In the genomic region with DNA sequence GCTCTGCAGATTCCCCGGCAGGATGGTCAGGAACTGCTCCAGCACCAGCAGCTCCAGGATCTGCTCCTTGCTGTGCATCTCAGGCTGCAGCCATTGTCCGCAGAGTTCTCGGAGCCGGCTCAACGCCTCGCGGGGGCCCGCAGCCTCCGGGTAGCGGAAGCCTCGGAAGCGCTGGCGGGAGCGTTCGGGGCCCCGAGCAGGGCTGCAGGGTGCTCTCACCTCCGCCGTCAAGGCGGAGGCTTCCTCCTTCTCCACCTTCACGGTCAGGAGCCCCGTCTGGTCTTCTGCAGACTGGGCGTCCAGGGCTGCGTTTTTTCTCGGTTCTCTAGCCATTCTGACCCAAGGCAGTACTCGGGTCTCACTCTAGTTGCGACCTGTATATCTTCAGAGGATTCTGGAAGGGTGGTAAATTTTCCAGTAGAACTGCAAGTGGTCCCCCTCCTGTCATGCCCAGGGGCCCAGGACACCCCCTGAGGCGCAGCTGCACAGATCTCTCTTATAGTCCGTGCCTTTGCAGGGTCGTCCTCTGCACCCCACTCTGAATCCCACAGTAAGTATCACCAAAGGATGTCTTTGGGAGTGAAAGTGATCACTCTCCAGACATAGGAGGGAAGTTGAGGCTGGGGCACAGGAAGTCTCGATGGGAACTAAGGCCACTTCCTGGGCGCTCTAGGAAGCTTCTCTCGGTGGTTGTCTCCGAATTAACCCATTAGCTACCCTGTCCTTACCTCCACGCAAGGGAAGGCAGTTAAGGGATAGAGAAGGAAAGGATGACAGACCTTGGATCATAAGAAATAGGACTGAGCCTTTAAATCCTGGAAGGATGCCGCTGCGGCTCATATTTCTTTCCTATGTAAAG, we compare ENCODE assay signal across 1 cellular context.
A peak's percentile ranks its signal among the peaks of the same experiment; 100 is the strongest.
TF ChIP-seq lines count a peak whose summit lies in the region.

TSS of gene ZKSCAN4 (minus strand) at position 622 of the 859 bp plus-strand sequence. CDS start at position 333, 289 bp downstream.

TF ChIP-seq in K562, 482 proteins besides CTCF, POLR2A, EP300 and RAD21 (continued from another document and continues in another):
- TF ChIP-seq HMGN3 (IDR thresholded peaks at IDR 0.05; ENCODE audit: borderline replicate concordance, extremely low read depth, insufficient read length, low read depth, low read length) (peak; percentile 46), CBFA2T3 (IDR thresholded peaks at IDR 0.05) (no peak), CBX8 (IDR thresholded peaks at IDR 0.05; ENCODE audit: borderline replicate concordance, extremely low read depth, low read depth, low read length, poor library complexity, severe bottlenecking) (no peak), KLF6 (CRISPR knock-in tag; IDR thresholded peaks at IDR 0.05; ENCODE audit: borderline replicate concordance) (peak; percentile 66; the same call in 1 of the 2 replicates), SIX5 (IDR thresholded peaks at IDR 0.05; ENCODE audit: borderline replicate concordance in 1 of 2, insufficient read depth in 1 of 2, low read depth in 1 of 2, low read length in 2 of 2) (peak; percentile 30 to 50; a peak in 2 of 4 replicates), CHD2 (IDR thresholded peaks at IDR 0.05; ENCODE audit: low read depth, low read length) (peak; percentile 41; the same call in 1 of the 2 replicates), MBD2 (IDR thresholded peaks at IDR 0.05; ENCODE audit: borderline replicate concordance, low read depth) (0 out of 2 replicates have a peak, but pooled peaks have one; percentile 23), ESRRB (CRISPR knock-in tag; IDR thresholded peaks at IDR 0.05; ENCODE audit: borderline replicate concordance) (no peak), ZNF23 (CRISPR knock-in tag; IDR thresholded peaks at IDR 0.05) (0 out of 2 replicates have a peak, but pooled peaks have one; percentile 4), BCLAF1 (IDR thresholded peaks at IDR 0.05; ENCODE audit: borderline replicate concordance in 1 of 2, control insufficient read depth in 1 of 2, low read depth in 2 of 2, low read length in 1 of 2) (peak in 1 of 2 experiments; percentile 95; a peak in 2 of 4 replicates), MNT (conservative IDR thresholded peaks at IDR 0.05) (peak in 1 of 2 experiments; percentile 73; a peak in 3 of 4 replicates), PHF8 (IDR thresholded peaks at IDR 0.05; ENCODE audit: borderline replicate concordance, low read length) (peak; percentile 72; the same call in 1 of the 2 replicates), PML (IDR thresholded peaks at IDR 0.05; ENCODE audit: low read length) (peak; percentile 65), DMBX1 (CRISPR knock-in tag; IDR thresholded peaks at IDR 0.05; ENCODE audit: borderline replicate concordance) (peak; percentile 65; the same call in 1 of the 2 replicates), POLR3A (IDR thresholded peaks at IDR 0.05; ENCODE audit: borderline replicate concordance, extremely low read depth, insufficient read depth, insufficient read length) (no peak), RAD51 (IDR thresholded peaks at IDR 0.05; ENCODE audit: borderline replicate concordance, low read depth) (no peak), HES1 (IDR thresholded peaks at IDR 0.05; ENCODE audit: low read depth) (no peak; the same call in 1 of the 2 replicates), ZNF707 (CRISPR knock-in tag; conservative IDR thresholded peaks at IDR 0.05) (peak; percentile 41; the same call in 1 of the 2 replicates), RBM17 (IDR thresholded peaks at IDR 0.05; ENCODE audit: borderline replicate concordance, low read depth, low read length) (no peak), RBFOX2 (IDR thresholded peaks at IDR 0.05; ENCODE audit: low read depth, low read length) (no peak), CCNT2 (IDR thresholded peaks at IDR 0.05; ENCODE audit: borderline replicate concordance, extremely low read depth, insufficient read length, low read depth, low read length) (peak; percentile 32), RBBP5 (IDR thresholded peaks at IDR 0.05; ENCODE audit: borderline replicate concordance, insufficient read depth, low read length, poor library complexity, severe bottlenecking) (peak; percentile 45), NONO (IDR thresholded peaks at IDR 0.05; ENCODE audit: low read depth in 2 of 2, low read length in 1 of 2) (no peak; a peak in 1 of 4 replicates), PHB2 (IDR thresholded peaks at IDR 0.05; ENCODE audit: low read depth) (no peak), TAF15 (IDR thresholded peaks at IDR 0.05; ENCODE audit: low read depth, low read length) (no peak), SUPT5H (IDR thresholded peaks at IDR 0.05) (peak; percentile 67), NFXL1 (CRISPR knock-in tag; IDR thresholded peaks at IDR 0.05) (no peak), ATF1 (CRISPR knock-in tag; IDR thresholded peaks at IDR 0.05) (no peak), ATF1 (tag; IDR thresholded peaks at IDR 0.05) (peak; percentile 63; the same call in 1 of the 2 replicates), NFE2 (IDR thresholded peaks at IDR 0.05; ENCODE audit: low read depth) (no peak), TAF9B (IDR thresholded peaks at IDR 0.05; ENCODE audit: partially characterized antibody) (peak; percentile 83), MCM3 (IDR thresholded peaks at IDR 0.05) (no peak), ZBED1 (IDR thresholded peaks at IDR 0.05) (no peak), ZNF324 (CRISPR knock-in tag; IDR thresholded peaks at IDR 0.05) (no peak)
- TF ChIP-seq, protein P1, sequence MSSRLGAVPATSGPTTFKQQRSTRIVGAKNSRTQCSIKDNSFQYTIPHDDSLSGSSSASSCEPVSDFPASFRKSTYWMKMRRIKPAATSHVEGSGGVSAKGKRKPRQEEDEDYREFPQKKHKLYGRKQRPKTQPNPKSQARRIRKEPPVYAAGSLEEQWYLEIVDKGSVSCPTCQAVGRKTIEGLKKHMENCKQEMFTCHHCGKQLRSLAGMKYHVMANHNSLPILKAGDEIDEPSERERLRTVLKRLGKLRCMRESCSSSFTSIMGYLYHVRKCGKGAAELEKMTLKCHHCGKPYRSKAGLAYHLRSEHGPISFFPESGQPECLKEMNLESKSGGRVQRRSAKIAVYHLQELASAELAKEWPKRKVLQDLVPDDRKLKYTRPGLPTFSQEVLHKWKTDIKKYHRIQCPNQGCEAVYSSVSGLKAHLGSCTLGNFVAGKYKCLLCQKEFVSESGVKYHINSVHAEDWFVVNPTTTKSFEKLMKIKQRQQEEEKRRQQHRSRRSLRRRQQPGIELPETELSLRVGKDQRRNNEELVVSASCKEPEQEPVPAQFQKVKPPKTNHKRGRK (tag; IDR thresholded peaks at IDR 0.05), result no peak
- TF ChIP-seq, protein P2, sequence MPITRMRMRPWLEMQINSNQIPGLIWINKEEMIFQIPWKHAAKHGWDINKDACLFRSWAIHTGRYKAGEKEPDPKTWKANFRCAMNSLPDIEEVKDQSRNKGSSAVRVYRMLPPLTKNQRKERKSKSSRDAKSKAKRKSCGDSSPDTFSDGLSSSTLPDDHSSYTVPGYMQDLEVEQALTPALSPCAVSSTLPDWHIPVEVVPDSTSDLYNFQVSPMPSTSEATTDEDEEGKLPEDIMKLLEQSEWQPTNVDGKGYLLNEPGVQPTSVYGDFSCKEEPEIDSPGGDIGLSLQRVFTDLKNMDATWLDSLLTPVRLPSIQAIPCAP (CRISPR knock-in tag; IDR thresholded peaks at IDR 0.05; ENCODE audit: borderline replicate concordance), result no peak
- TF ChIP-seq, protein P3, sequence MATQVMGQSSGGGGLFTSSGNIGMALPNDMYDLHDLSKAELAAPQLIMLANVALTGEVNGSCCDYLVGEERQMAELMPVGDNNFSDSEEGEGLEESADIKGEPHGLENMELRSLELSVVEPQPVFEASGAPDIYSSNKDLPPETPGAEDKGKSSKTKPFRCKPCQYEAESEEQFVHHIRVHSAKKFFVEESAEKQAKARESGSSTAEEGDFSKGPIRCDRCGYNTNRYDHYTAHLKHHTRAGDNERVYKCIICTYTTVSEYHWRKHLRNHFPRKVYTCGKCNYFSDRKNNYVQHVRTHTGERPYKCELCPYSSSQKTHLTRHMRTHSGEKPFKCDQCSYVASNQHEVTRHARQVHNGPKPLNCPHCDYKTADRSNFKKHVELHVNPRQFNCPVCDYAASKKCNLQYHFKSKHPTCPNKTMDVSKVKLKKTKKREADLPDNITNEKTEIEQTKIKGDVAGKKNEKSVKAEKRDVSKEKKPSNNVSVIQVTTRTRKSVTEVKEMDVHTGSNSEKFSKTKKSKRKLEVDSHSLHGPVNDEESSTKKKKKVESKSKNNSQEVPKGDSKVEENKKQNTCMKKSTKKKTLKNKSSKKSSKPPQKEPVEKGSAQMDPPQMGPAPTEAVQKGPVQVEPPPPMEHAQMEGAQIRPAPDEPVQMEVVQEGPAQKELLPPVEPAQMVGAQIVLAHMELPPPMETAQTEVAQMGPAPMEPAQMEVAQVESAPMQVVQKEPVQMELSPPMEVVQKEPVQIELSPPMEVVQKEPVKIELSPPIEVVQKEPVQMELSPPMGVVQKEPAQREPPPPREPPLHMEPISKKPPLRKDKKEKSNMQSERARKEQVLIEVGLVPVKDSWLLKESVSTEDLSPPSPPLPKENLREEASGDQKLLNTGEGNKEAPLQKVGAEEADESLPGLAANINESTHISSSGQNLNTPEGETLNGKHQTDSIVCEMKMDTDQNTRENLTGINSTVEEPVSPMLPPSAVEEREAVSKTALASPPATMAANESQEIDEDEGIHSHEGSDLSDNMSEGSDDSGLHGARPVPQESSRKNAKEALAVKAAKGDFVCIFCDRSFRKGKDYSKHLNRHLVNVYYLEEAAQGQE (CRISPR knock-in tag; IDR thresholded peaks at IDR 0.05; ENCODE audit: low read depth), result no peak
- TF ChIP-seq, protein P4, sequence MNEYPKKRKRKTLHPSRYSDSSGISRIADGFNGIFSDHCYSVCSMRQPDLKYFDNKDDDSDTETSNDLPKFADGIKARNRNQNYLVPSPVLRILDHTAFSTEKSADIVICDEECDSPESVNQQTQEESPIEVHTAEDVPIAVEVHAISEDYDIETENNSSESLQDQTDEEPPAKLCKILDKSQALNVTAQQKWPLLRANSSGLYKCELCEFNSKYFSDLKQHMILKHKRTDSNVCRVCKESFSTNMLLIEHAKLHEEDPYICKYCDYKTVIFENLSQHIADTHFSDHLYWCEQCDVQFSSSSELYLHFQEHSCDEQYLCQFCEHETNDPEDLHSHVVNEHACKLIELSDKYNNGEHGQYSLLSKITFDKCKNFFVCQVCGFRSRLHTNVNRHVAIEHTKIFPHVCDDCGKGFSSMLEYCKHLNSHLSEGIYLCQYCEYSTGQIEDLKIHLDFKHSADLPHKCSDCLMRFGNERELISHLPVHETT (CRISPR knock-in tag; conservative IDR thresholded peaks at IDR 0.05 in 1 of 2, IDR thresholded peaks at IDR 0.05 in 1 of 2), result no peak
- TF ChIP-seq, protein P5, sequence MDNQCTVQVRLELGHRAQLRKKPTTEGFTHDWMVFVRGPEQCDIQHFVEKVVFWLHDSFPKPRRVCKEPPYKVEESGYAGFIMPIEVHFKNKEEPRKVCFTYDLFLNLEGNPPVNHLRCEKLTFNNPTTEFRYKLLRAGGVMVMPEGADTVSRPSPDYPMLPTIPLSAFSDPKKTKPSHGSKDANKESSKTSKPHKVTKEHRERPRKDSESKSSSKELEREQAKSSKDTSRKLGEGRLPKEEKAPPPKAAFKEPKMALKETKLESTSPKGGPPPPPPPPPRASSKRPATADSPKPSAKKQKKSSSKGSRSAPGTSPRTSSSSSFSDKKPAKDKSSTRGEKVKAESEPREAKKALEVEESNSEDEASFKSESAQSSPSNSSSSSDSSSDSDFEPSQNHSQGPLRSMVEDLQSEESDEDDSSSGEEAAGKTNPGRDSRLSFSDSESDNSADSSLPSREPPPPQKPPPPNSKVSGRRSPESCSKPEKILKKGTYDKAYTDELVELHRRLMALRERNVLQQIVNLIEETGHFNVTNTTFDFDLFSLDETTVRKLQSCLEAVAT (IDR thresholded peaks at IDR 0.05), result peak in 1 of 2 experiments; percentile 69; a peak in 3 of 4 replicates
- TF ChIP-seq, protein P6, sequence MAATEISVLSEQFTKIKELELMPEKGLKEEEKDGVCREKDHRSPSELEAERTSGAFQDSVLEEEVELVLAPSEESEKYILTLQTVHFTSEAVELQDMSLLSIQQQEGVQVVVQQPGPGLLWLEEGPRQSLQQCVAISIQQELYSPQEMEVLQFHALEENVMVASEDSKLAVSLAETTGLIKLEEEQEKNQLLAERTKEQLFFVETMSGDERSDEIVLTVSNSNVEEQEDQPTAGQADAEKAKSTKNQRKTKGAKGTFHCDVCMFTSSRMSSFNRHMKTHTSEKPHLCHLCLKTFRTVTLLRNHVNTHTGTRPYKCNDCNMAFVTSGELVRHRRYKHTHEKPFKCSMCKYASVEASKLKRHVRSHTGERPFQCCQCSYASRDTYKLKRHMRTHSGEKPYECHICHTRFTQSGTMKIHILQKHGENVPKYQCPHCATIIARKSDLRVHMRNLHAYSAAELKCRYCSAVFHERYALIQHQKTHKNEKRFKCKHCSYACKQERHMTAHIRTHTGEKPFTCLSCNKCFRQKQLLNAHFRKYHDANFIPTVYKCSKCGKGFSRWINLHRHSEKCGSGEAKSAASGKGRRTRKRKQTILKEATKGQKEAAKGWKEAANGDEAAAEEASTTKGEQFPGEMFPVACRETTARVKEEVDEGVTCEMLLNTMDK (IDR thresholded peaks at IDR 0.05; ENCODE audit: borderline replicate concordance, insufficient read depth, low read depth, low read length, poor library complexity, severe bottlenecking), result no peak
